In genomic region chr12:94982456-94982855, GRCh38 we compare ENCODE assay signal across 25 cellular contexts. TPM values are rescaled to one million over a fixed set of nuclear protein-coding genes. Genes with fewer than 3 reads are reported as not detected.
DNase-seq lines count a peak whose midpoint lies in the region; ATAC-seq lines count a peak whose summit lies in the region.
"Had no signal": no experiment of that assay in that cellular context is flagged by ENCODE, and none has a peak within 500 bp of the region (broad histone marks: within the 10 kb centered on the region; RNA-seq: fewer than 3 reads in every experiment).

No MANE protein-coding gene starts in this region.

- ATAC-seq in naive thymus-derived CD4-positive, alpha-beta T cell, result no peak
- no peak for ATAC-seq in GM19351 (IDR thresholded peaks at IDR 0.05; ENCODE audit: unreplicated experiment)
- ATAC-seq in HG03469 (IDR thresholded peaks at IDR 0.05; ENCODE audit: unreplicated experiment), result no peak
- ATAC-seq: activated CD8-positive, alpha-beta T cell treated with anti-CD3 and anti-CD28 coated beads, Interleukin-2, amount 10 ng/mL, durations not matched to agents 7 days and 5 days had no signal

- CTCF ChIA-PET in naive thymus-derived CD4-positive, alpha-beta T cell (lab: Charles Lee), result interaction anchor here (0.6 to 2.1 kb wide), 7 partner anchors 9 to 552 kb away, joined by 3 to 12 read pairs (median 4); partner anchors contain the start of gene NDUFA12

- H3K4me1 Mint-ChIP-seq in naive thymus-derived CD4-positive, alpha-beta T cell, result peaks cover 28 to 91% (median 71%) of the 10 kb centered on the region in 7 donors

- no peak overlapping the region for H3K4me3 ChIP-seq in BLaER1
- no peak overlapping the region for H3K4me3 ChIP-seq in naive thymus-derived CD4-positive, alpha-beta T cell (ENCODE audit: low read length)
- H3K4me3 ChIP-seq: ovary, right lobe of liver had no signal

- H3K4me3 Mint-ChIP-seq in naive thymus-derived CD4-positive, alpha-beta T cell, result peak overlapping the region in 2 of 10 donors; percentile 34 to 41
- H3K4me3 Mint-ChIP-seq: activated CD8-positive, alpha-beta T cell treated with anti-CD3 and anti-CD28 coated beads, Interleukin-2, amount 10 ng/mL, durations not matched to agents 7 days and 5 days; CD14-positive monocyte; memory B cell had no signal

- peaks cover 33% of the 10 kb centered on the region for H3K4me1 ChIP-seq in BLaER1
- peaks cover 10 to 45% of the 10 kb centered on the region in 2 donors for H3K4me1 ChIP-seq in naive thymus-derived CD4-positive, alpha-beta T cell (ENCODE audit: control insufficient read depth in 2 of 2, insufficient read depth in 2 of 2, low read length in 2 of 2)
- H3K4me1 ChIP-seq: right lobe of liver had no signal

- H3K27me3 Mint-ChIP-seq in naive thymus-derived CD4-positive, alpha-beta T cell, result no peaks in the 10 kb centered on the region
- H3K27me3 Mint-ChIP-seq: memory B cell had no signal

- H3K27ac Mint-ChIP-seq in naive thymus-derived CD4-positive, alpha-beta T cell, result peak overlapping the region in 7 of 9 donors; percentile 18 to 87 (median 46)
- H3K27ac Mint-ChIP-seq: memory B cell had no signal

- no peak overlapping the region for H3K9ac ChIP-seq in BLaER1

- peaks cover 23% of the 10 kb centered on the region; the same call in 1 of the 2 replicates for H4K20me1 ChIP-seq in BLaER1

- POLR2A ChIA-PET in naive thymus-derived CD4-positive, alpha-beta T cell (lab: Charles Lee), result interaction anchor here (0.9 to 3.2 kb wide), 3 partner anchors 13 to 21 kb away, joined by 3 to 10 read pairs (median 3); partner anchors contain the start of gene NDUFA12

- H3K9me3 ChIP-seq in BLaER1, result no peaks in the 10 kb centered on the region
- H3K9me3 ChIP-seq in naive thymus-derived CD4-positive, alpha-beta T cell (ENCODE audit: control insufficient read depth in 2 of 3, low read length in 3 of 3), result no peaks in the 10 kb centered on the region
- H3K9me3 ChIP-seq: ovary, right lobe of liver had no signal

- intact Hi-C loops in naive thymus-derived CD4-positive, alpha-beta T cell (cut with micrococcal nuclease), result loop anchor here in 1 of 2 donors (5.0 to 10.0 kb wide), 7 partner anchors 108 to 1522 kb away; partner anchors contain the start of gene PLXNC1

- H3K27me3 ChIP-seq in BLaER1, result no peaks in the 10 kb centered on the region
- no peaks in the 10 kb centered on the region for H3K27me3 ChIP-seq in naive thymus-derived CD4-positive, alpha-beta T cell (ENCODE audit: control insufficient read depth in 2 of 2, insufficient read depth in 2 of 2, low read length in 2 of 2)
- H3K27me3 ChIP-seq: ovary, right lobe of liver had no signal

- DNase-seq in LHCN-M2 (ENCODE audit: low read depth) (peak; percentile 34), epithelial cell of prostate (ENCODE audit: low read depth, low spot score) (no peak), T1000 (lab: John Stamatoyannopoulos, UW) (no peak), retina (no peak)
- no peak for DNase-seq in naive thymus-derived CD4-positive, alpha-beta T cell
- DNase-seq: activated CD4-positive, CD25-positive, alpha-beta regulatory T cell treated with anti-CD3 and anti-CD28 coated beads, Interleukin-2, amount 50 U/mL, for 72 hours; activated CD8-positive, alpha-beta T cell treated with anti-CD3 and anti-CD28 coated beads, Interleukin-2, amount 10 ng/mL, durations not matched to agents 7 days and 5 days; activated gamma-delta T cell; amniotic stem cell; caudate nucleus; DMS 273 treated with DMSO at 0.1 percent for 48 hours; GDM1; HCEC 1CT; KG1; kidney; NCI-H1694 treated with DMSO at 0.1 percent for 48 hours; NCI-H226; NCI-H748 treated with DMSO at 0.1 percent for 48 hours; ovary; right lobe of liver had no signal

- peak overlapping the region; percentile 62 for H3K4me2 ChIP-seq in BLaER1

- H3K27ac ChIP-seq in BLaER1 (peak overlapping the region; percentile 5; the same call in 1 of the 2 replicates), epithelial cell of prostate (peak overlapping the region; percentile 82)
- no peak overlapping the region for H3K27ac ChIP-seq in naive thymus-derived CD4-positive, alpha-beta T cell (ENCODE audit: low read depth, low read length)
- H3K27ac ChIP-seq: ovary, right lobe of liver had no signal

- H3K36me3 Mint-ChIP-seq in naive thymus-derived CD4-positive, alpha-beta T cell, result peaks cover 5 to 19% (median 13%) of the 10 kb centered on the region in 5 donors

- peaks cover 0 to 2% (median 0%) of the 10 kb centered on the region in 11 donors for H3K9me3 Mint-ChIP-seq in naive thymus-derived CD4-positive, alpha-beta T cell
- H3K9me3 Mint-ChIP-seq: CD14-positive monocyte, memory B cell had no signal

- peaks cover 31% of the 10 kb centered on the region for H3K36me3 ChIP-seq in BLaER1
- peaks cover 0 to 3% (median 0%) of the 10 kb centered on the region in 3 experiments for H3K36me3 ChIP-seq in naive thymus-derived CD4-positive, alpha-beta T cell (ENCODE audit: control insufficient read depth in 2 of 3, insufficient read depth in 3 of 3, low read length in 3 of 3)
- H3K36me3 ChIP-seq: ovary, right lobe of liver had no signal

RNA-seq across cellular contexts. Expression of gene NDUFA12, which starts 21.0 kb away (rescaled TPM):
- total RNA-seq in LHCN-M2 (2014; rRNA removed), result 226 and 234 TPM in 2 replicates
- 218 TPM for polyA plus RNA-seq in LHCN-M2 (2012)
- 100 to 1,000 TPM in 1 of 5 experiments, 10 to 100 TPM in 4; 57.8 to 123 (median 68.5) TPM for total RNA-seq in naive thymus-derived CD4-positive, alpha-beta T cell
- polyA plus RNA-seq in naive thymus-derived CD4-positive, alpha-beta T cell, result 100 to 1,000 TPM; 393 to 507 TPM
